32 cellular contexts compared by ENCODE assay signal in the genomic region with DNA sequence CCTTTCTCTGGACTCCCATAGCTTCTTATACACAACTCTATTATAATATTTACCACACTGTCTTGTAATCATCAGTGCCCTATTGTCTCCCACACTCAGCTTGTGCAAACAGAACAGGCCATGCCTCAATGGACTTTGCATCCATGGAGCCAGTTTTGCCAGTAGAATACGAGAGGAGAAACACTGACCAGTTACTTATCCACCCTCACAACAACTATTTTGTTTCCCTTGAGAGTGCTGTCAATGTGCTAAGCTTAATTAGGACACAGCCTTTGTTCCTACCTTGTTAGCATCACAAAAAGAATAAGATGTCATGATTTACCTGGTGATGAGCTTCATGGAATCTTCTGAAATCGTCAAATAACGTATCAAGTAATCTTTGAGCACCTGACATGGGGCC. TPM values are rescaled to one million over a fixed set of nuclear protein-coding genes. Genes with fewer than 3 reads are reported as not detected.
"Had no signal": no experiment of that assay in that cellular context is flagged by ENCODE, and none has a peak within 500 bp of the region (broad histone marks: within the 10 kb centered on the region; RNA-seq: fewer than 3 reads in every experiment).

No MANE protein-coding gene starts in this region.

- H3K27me3 ChIP-seq: heart left ventricle, left lung, ovary, uterus had no signal

- H3K27ac ChIP-seq: left lung, ovary, prostate gland, skin epidermis, thoracic aorta, uterus had no signal

- H3K36me3 ChIP-seq: heart left ventricle, left lung, ovary, prostate gland, thoracic aorta, uterus had no signal

- H3K9me3 ChIP-seq: ovary, prostate gland, uterus had no signal

- ATAC-seq: activated naive CD8-positive, alpha-beta T cell treated with anti-CD3 and anti-CD28 coated beads, Interleukin-2, amount 50 U/mL, for 24 hours; effector memory CD8-positive, alpha-beta T cell; left lung; sciatic nerve; stimulated activated effector memory CD8-positive, alpha-beta T cell treated with anti-CD3 and anti-CD28 coated beads, Interleukin-12 subunit alpha, Interleukin-12 subunit beta, amount 100 ng/mL, for 72 hours; T-helper 17 cell had no signal

- H3K4me1 ChIP-seq: left lung, prostate gland, uterus had no signal

- DNase-seq: activated CD4-positive, alpha-beta memory T cell treated with anti-CD3 and anti-CD28 coated beads, Interleukin-2, amount 10 ng/mL, durations not matched to agents 7 days and 5 days; activated CD4-positive, alpha-beta T cell treated with anti-CD3 and anti-CD28 coated beads for 1 hour; activated CD4-positive, alpha-beta T cell treated with anti-CD3 and anti-CD28 coated beads, Interleukin-2, amount 10 ng/mL, durations not matched to agents 7 days and 5 days; activated naive CD8-positive, alpha-beta T cell treated with anti-CD3 and anti-CD28 coated beads, Interleukin-2, amount 50 U/mL, for 24 hours; activated T-cell treated with anti-CD3 and anti-CD28 coated beads, Interleukin-2, amount 50 U/mL, for 48 hours; amygdala; cortex of kidney; effector memory CD8-positive, alpha-beta T cell; erythroblast; heart left ventricle; left lung; naive B cell; nephron progenitor cell; ovary; retina; stimulated activated CD4-positive, alpha-beta T cell treated with anti-CD3 and anti-CD28 coated beads, Interleukin-4, amount 100 ng/mL, for 24 hours; T-helper 17 cell; T1000; trophoblast cell; uterus had no signal

- H3K4me3 ChIP-seq: left lung, lung, ovary, prostate gland, skin epidermis, thoracic aorta, uterus had no signal

RNA-seq across cellular contexts. Expression of gene LRRC52, which starts 18.1 kb away (rescaled TPM):
- total RNA-seq: activated CD4-positive, alpha-beta memory T cell treated with anti-CD3 and anti-CD28 coated beads, Interleukin-2, amount 10 ng/mL, durations not matched to agents 7 days and 5 days; activated CD4-positive, alpha-beta T cell treated with anti-CD3 and anti-CD28 coated beads, Interleukin-2, amount 10 ng/mL, durations not matched to agents 7 days and 5 days; activated T-helper 2 cell treated with anti-CD3 and anti-CD28 coated beads, Interferon-gamma antibody, Interleukin-2, Interleukin-4, amounts not matched to agents 10 μg/mL and 5 μg/mL and 100 μg/mL, durations not matched to agents 14 hours and 24 hours and 36 hours; chondrocyte; fibroblast of lung; fibroblast of villous mesenchyme; kidney epithelial cell; left lung; lung; ovary; prostate gland; sciatic nerve; subcutaneous adipose tissue; T-helper 17 cell; thoracic aorta; uterus had no signal
- polyA plus RNA-seq: fibroblast of lung, ovary had no signal
